ENCODE assay signal across 8 cellular contexts in genomic region chr7:80453699-80454340, GRCh38. TPM values are rescaled to one million over a fixed set of nuclear protein-coding genes. Genes with fewer than 3 reads are reported as not detected.
DNase-seq lines count a peak whose midpoint lies in the region; ATAC-seq, FAIRE-seq and TF ChIP-seq lines count a peak whose summit lies in the region.

No MANE protein-coding gene starts in this region.

- FAIRE-seq in H54 (lab: Jason Lieb, UNC), result no peak

- no peaks in the 10 kb centered on the region for H3K9me3 ChIP-seq in BE2C

- H3K4me1 ChIP-seq in BE2C, result no peaks in the 10 kb centered on the region

- TF ChIP-seq POLR2A in H54 (IDR thresholded peaks at IDR 0.05; ENCODE audit: low read depth, low read length), result no peak

- peak; percentile 65 for ATAC-seq in HG02981 (IDR thresholded peaks at IDR 0.05; ENCODE audit: unreplicated experiment)
- peak; percentile 71 for ATAC-seq in SK-N-SH treated with all-trans-retinoic acid at 6 μM for 48 hours
- ATAC-seq in HG03469 (IDR thresholded peaks at IDR 0.05; ENCODE audit: unreplicated experiment), result no peak
- no peak for ATAC-seq in activated CD4-positive, CD25-positive, alpha-beta regulatory T cell treated with anti-CD3 and anti-CD28 coated beads, Interleukin-2, amount 50 U/mL, for 24 hours

- DNase-seq in BE2C (peak; percentile 29), kidney epithelial cell (ENCODE audit: low read depth) (no peak), H54 (ENCODE audit: insufficient read length, low spot score) (no peak), ureter (ENCODE audit: low spot score) (no peak)

- H3K27me3 ChIP-seq in BE2C (no peaks in the 10 kb centered on the region), kidney epithelial cell (ENCODE audit: control insufficient read depth, insufficient read depth, low read length) (no peaks in the 10 kb centered on the region)

- TF ChIP-seq CTCF in BE2C (IDR thresholded peaks at IDR 0.05; ENCODE audit: low read depth, low read length), result peak; percentile 62
- peak; percentile 49 for TF ChIP-seq CTCF in kidney epithelial cell (IDR thresholded peaks at IDR 0.05; ENCODE audit: insufficient read depth, low read length, poor library complexity, severe bottlenecking)

- H3K4me3 ChIP-seq in BE2C (ENCODE audit: low read depth, low read length) (no peak overlapping the region), kidney epithelial cell (ENCODE audit: low read depth, low read length) (no peak overlapping the region)

- no peaks in the 10 kb centered on the region for H3K36me3 ChIP-seq in BE2C
- H3K36me3 ChIP-seq in kidney epithelial cell (ENCODE audit: control insufficient read depth, insufficient read depth, low read length), result no peaks in the 10 kb centered on the region

TF ChIP-seq in SK-N-SH treated with all-trans-retinoic acid at 6 μM for 48 hours, 23 proteins besides CTCF, POLR2A, EP300 and RAD21:
- TF ChIP-seq RARB (CRISPR knock-in tag; IDR thresholded peaks at IDR 0.05), result no peak
- TF ChIP-seq TOX (CRISPR knock-in tag; IDR thresholded peaks at IDR 0.05; ENCODE audit: borderline replicate concordance), result no peak
- TF ChIP-seq TCF4 (CRISPR knock-in tag; IDR thresholded peaks at IDR 0.05; ENCODE audit: borderline replicate concordance), result no peak

RNA-seq across cellular contexts. Expression of gene GNAT3, which starts 58.0 kb away (rescaled TPM):
- polyA plus RNA-seq in BE2C (2012; ENCODE audit: insufficient read depth, insufficient read length, low read depth), result not detected
- total RNA-seq in kidney epithelial cell, result not detected in 2 replicates
- not detected for total RNA-seq in ureter

Comparison
In these comparisons a context has a peak if more than half of its experiments do, and no peak if none do; other contexts are left out.
1. ATAC-seq: peak in HG02981 (single experiment) and SK-N-SH treated with all-trans-retinoic acid at 6 μM for 48 hours (single experiment); none in HG03469 (single experiment) and activated CD4-positive, CD25-positive, alpha-beta regulatory T cell treated with anti-CD3 and anti-CD28 coated beads, Interleukin-2, amount 50 U/mL, for 24 hours (0 of 2).